ENCODE assay signal across 1 cellular context in the genomic region with DNA sequence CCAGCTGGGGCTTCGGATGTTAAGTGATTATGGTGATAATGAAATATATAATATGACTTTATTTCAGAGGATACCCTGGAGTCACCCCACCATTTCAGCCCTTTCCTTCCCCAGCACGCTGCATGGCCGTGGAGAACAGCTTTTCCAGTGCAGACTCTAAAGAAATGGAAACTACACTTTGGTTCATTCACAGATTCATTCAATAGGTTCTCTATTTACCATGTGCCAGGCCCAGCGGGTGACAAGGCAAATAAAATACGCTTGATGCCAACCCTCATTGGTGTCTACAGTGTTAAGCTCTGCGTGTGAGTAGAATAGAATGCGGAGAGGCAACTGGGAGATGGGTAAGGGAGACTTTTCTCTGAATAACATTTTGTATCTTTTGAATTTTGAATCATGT.
TF ChIP-seq lines count a peak whose summit lies in the region.

No MANE protein-coding gene starts in this region.

TF ChIP-seq in GM23338, 12 proteins besides CTCF, POLR2A, EP300 and RAD21 (continued from another document):
- TF ChIP-seq, protein P1, sequence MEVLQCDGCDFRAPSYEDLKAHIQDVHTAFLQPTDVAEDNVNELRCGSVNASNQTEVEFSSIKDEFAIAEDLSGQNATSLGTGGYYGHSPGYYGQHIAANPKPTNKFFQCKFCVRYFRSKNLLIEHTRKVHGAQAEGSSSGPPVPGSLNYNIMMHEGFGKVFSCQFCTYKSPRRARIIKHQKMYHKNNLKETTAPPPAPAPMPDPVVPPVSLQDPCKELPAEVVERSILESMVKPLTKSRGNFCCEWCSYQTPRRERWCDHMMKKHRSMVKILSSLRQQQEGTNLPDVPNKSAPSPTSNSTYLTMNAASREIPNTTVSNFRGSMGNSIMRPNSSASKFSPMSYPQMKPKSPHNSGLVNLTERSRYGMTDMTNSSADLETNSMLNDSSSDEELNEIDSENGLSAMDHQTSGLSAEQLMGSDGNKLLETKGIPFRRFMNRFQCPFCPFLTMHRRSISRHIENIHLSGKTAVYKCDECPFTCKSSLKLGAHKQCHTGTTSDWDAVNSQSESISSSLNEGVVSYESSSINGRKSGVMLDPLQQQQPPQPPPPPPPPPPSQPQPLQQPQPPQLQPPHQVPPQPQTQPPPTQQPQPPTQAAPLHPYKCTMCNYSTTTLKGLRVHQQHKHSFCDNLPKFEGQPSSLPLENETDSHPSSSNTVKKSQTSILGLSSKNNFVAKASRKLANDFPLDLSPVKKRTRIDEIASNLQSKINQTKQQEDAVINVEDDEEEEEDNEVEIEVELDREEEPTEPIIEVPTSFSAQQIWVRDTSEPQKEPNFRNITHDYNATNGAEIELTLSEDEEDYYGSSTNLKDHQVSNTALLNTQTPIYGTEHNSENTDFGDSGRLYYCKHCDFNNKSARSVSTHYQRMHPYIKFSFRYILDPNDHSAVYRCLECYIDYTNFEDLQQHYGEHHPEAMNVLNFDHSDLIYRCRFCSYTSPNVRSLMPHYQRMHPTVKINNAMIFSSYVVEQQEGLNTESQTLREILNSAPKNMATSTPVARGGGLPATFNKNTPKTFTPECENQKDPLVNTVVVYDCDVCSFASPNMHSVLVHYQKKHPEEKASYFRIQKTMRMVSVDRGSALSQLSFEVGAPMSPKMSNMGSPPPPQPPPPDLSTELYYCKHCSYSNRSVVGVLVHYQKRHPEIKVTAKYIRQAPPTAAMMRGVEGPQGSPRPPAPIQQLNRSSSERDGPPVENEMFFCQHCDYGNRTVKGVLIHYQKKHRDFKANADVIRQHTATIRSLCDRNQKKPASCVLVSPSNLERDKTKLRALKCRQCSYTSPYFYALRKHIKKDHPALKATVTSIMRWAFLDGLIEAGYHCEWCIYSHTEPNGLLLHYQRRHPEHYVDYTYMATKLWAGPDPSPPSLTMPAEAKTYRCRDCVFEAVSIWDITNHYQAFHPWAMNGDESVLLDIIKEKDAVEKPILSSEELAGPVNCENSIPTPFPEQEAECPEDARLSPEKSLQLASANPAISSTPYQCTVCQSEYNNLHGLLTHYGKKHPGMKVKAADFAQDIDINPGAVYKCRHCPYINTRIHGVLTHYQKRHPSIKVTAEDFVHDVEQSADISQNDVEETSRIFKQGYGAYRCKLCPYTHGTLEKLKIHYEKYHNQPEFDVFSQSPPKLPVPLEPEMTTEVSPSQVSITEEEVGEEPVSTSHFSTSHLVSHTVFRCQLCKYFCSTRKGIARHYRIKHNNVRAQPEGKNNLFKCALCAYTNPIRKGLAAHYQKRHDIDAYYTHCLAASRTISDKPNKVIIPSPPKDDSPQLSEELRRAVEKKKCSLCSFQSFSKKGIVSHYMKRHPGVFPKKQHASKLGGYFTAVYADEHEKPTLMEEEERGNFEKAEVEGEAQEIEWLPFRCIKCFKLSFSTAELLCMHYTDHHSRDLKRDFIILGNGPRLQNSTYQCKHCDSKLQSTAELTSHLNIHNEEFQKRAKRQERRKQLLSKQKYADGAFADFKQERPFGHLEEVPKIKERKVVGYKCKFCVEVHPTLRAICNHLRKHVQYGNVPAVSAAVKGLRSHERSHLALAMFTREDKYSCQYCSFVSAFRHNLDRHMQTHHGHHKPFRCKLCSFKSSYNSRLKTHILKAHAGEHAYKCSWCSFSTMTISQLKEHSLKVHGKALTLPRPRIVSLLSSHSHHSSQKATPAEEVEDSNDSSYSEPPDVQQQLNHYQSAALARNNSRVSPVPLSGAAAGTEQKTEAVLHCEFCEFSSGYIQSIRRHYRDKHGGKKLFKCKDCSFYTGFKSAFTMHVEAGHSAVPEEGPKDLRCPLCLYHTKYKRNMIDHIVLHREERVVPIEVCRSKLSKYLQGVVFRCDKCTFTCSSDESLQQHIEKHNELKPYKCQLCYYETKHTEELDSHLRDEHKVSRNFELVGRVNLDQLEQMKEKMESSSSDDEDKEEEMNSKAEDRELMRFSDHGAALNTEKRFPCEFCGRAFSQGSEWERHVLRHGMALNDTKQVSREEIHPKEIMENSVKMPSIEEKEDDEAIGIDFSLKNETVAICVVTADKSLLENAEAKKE (CRISPR knock-in tag; IDR thresholded peaks at IDR 0.05): no peak
